ENCODE assay signal across 21 cellular contexts in genomic region chr7:123003539-123004126, GRCh38. TPM values are rescaled to one million over a fixed set of nuclear protein-coding genes. Genes with fewer than 3 reads are reported as not detected.
"Had no signal": no experiment of that assay in that cellular context is flagged by ENCODE, and none has a peak within 500 bp of the region (broad histone marks: within the 10 kb centered on the region; RNA-seq: fewer than 3 reads in every experiment).

No MANE protein-coding gene starts in this region.

- ATAC-seq: naive thymus-derived CD8-positive, alpha-beta T cell; upper lobe of right lung had no signal

- H3K27ac Mint-ChIP-seq: activated naive CD8-positive, alpha-beta T cell treated with anti-CD3 and anti-CD28 coated beads, Interleukin-2, amount 10 ng/mL, durations not matched to agents 7 days and 5 days; dendritic cell treated with granulocyte-macrophage colony-stimulating factor and Interleukin-4, amounts not matched to agents 40 ng/mL and 50 ng/mL, for 4 days; endodermal cell; naive thymus-derived CD8-positive, alpha-beta T cell had no signal

- H3K27ac ChIP-seq: hepatocyte, suprapubic skin, upper lobe of right lung had no signal

- H3K27me3 Mint-ChIP-seq: activated naive CD8-positive, alpha-beta T cell treated with anti-CD3 and anti-CD28 coated beads, Interleukin-2, amount 10 ng/mL, durations not matched to agents 7 days and 5 days; dendritic cell treated with granulocyte-macrophage colony-stimulating factor and Interleukin-4, amounts not matched to agents 40 ng/mL and 50 ng/mL, for 4 days; naive thymus-derived CD8-positive, alpha-beta T cell had no signal

- H3K4me3 Mint-ChIP-seq: activated naive CD8-positive, alpha-beta T cell treated with anti-CD3 and anti-CD28 coated beads, Interleukin-2, amount 10 ng/mL, durations not matched to agents 7 days and 5 days; dendritic cell treated with granulocyte-macrophage colony-stimulating factor and Interleukin-4, amounts not matched to agents 40 ng/mL and 50 ng/mL, for 4 days; endodermal cell; naive thymus-derived CD8-positive, alpha-beta T cell had no signal

- H3K4me1 Mint-ChIP-seq: activated naive CD8-positive, alpha-beta T cell treated with anti-CD3 and anti-CD28 coated beads, Interleukin-2, amount 10 ng/mL, durations not matched to agents 7 days and 5 days; naive thymus-derived CD8-positive, alpha-beta T cell had no signal

- H3K9me3 Mint-ChIP-seq: endodermal cell had no signal

- H3K36me3 Mint-ChIP-seq: activated naive CD8-positive, alpha-beta T cell treated with anti-CD3 and anti-CD28 coated beads, Interleukin-2, amount 10 ng/mL, durations not matched to agents 7 days and 5 days; naive thymus-derived CD8-positive, alpha-beta T cell had no signal

- DNase-seq: activated CD4-positive, alpha-beta T cell treated with anti-CD3 and anti-CD28 coated beads for 1 hour; activated CD4-positive, alpha-beta T cell treated with anti-CD3 and anti-CD28 coated beads, Interleukin-2, amount 50 U/mL, for 4 hours; activated naive CD4-positive, alpha-beta T cell; activated naive CD8-positive, alpha-beta T cell treated with anti-CD3 and anti-CD28 coated beads, Interleukin-2, amount 10 ng/mL, durations not matched to agents 7 days and 5 days; activated T-cell treated with anti-CD3 and anti-CD28 coated beads for 4 hours; cerebellar nuclear complex; endodermal cell; erythroblast; kidney glomerular epithelial cell; mesenchymal stem cell; naive thymus-derived CD8-positive, alpha-beta T cell; retina; stimulated activated CD4-positive, alpha-beta T cell treated with anti-CD3 and anti-CD28 coated beads, Interleukin-15, amount 100 ng/mL, for 24 hours; stimulated activated CD4-positive, alpha-beta T cell treated with anti-CD3 and anti-CD28 coated beads, Interleukin-4, amount 100 ng/mL, for 24 hours; stimulated activated naive CD4-positive, alpha-beta T cell treated with Interleukin-2 at 50 U/mL for 16 hours; upper lobe of right lung had no signal

RNA-seq across cellular contexts. Expression of gene TAS2R16, which starts 8.1 kb away (rescaled TPM):
- total RNA-seq: activated naive CD8-positive, alpha-beta T cell treated with anti-CD3 and anti-CD28 coated beads, Interleukin-2, amount 10 ng/mL, durations not matched to agents 7 days and 5 days; endodermal cell; hepatocyte; liver; mucosa of gallbladder; naive thymus-derived CD8-positive, alpha-beta T cell; suprapubic skin; upper lobe of right lung had no signal
- polyA plus RNA-seq: hepatocyte; liver; naive thymus-derived CD8-positive, alpha-beta T cell had no signal
